Comparison of ENCODE assay signal across 3 cellular contexts in genomic region chr3:37427132-37427531, GRCh38. TPM values are rescaled to one million over a fixed set of nuclear protein-coding genes. Genes with fewer than 3 reads are reported as not detected.
"Had no signal": no experiment of that assay in that cellular context is flagged by ENCODE, and none has a peak within 500 bp of the region (broad histone marks: within the 10 kb centered on the region; RNA-seq: fewer than 3 reads in every experiment).

No MANE protein-coding gene starts in this region.

RNA-seq across cellular contexts. Expression of gene ITGA9, which starts 24.8 kb away (rescaled TPM):
- total RNA-seq: myocyte had no signal
- polyA plus RNA-seq: immature natural killer cell; naive thymus-derived CD8-positive, alpha-beta T cell had no signal
